10 cellular contexts compared by ENCODE assay signal in the genomic region with DNA sequence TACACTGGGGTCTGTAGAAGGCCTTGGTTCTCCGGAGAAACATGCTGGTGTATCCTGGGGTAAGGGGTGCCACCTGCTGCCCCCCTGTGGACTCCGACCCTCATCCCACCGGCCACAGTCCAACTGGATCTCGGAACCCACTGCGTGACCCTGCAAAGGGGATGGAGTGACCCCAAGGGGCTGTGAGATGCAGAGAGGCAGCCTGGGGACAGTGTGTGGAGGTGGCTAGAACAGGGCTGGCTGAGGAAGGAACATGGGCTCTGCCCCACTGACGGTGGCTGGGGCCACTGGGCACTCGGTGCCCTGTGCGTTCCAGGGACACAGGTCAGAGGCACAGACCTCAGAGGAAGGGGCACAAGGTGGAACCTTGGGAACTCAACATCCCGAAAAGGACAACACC. TPM values are rescaled to one million over a fixed set of nuclear protein-coding genes. Genes with fewer than 3 reads are reported as not detected.
DNase-seq lines count a peak whose midpoint lies in the region; ATAC-seq and TF ChIP-seq lines count a peak whose summit lies in the region.
"Had no signal": no experiment of that assay in that cellular context is flagged by ENCODE, and none has a peak within 500 bp of the region (broad histone marks: within the 10 kb centered on the region; RNA-seq: fewer than 3 reads in every experiment).

No MANE protein-coding gene starts in this region.

- intact Hi-C loops in CD4-positive, alpha-beta memory T cell (cut with micrococcal nuclease) = no loop called here
- intact Hi-C loops in prostate gland (cut with DNase I) = no loop called here

- H3K4me3 ChIP-seq in CD4-positive, alpha-beta memory T cell (ENCODE audit: low read length in 2 of 2) = no peak overlapping the region
- H3K4me3 ChIP-seq in RWPE2 (ENCODE audit: severe bottlenecking) = no peak overlapping the region
- H3K4me3 ChIP-seq in prostate gland = no peak overlapping the region

- no peak for TF ChIP-seq POLR2A in prostate gland (IDR thresholded peaks at IDR 0.05)

- no peaks in the 10 kb centered on the region for H3K36me3 ChIP-seq in CD4-positive, alpha-beta memory T cell (ENCODE audit: insufficient read depth, low read length)
- no peaks in the 10 kb centered on the region for H3K36me3 ChIP-seq in RWPE2 (ENCODE audit: low read depth)
- H3K36me3 ChIP-seq in prostate gland = no peaks in the 10 kb centered on the region

- no peaks in the 10 kb centered on the region for H3K9me3 ChIP-seq in CD4-positive, alpha-beta memory T cell (ENCODE audit: control insufficient read depth in 1 of 2, low read length in 2 of 2)
- no peaks in the 10 kb centered on the region for H3K9me3 ChIP-seq in RWPE2 (ENCODE audit: severe bottlenecking)
- H3K9me3 ChIP-seq in prostate gland = no peaks in the 10 kb centered on the region

- H3K27me3 Mint-ChIP-seq in CD4-positive, alpha-beta memory T cell = no peaks in the 10 kb centered on the region
- H3K27me3 Mint-ChIP-seq in endothelial cell (ENCODE audit: unreplicated experiment) = peaks cover 10% of the 10 kb centered on the region

- peaks cover 3 to 40% (median 17%) of the 10 kb centered on the region in 4 donors for H3K4me1 Mint-ChIP-seq in CD4-positive, alpha-beta memory T cell
- no peaks in the 10 kb centered on the region for H3K4me1 Mint-ChIP-seq in endothelial cell (ENCODE audit: unreplicated experiment)

- peak overlapping the region; percentile 54 to 88 (median 72) for H3K4me3 Mint-ChIP-seq in CD4-positive, alpha-beta memory T cell
- peak overlapping the region; percentile 88 for H3K4me3 Mint-ChIP-seq in endothelial cell (ENCODE audit: unreplicated experiment)

- no peaks in the 10 kb centered on the region for H3K9me3 Mint-ChIP-seq in CD4-positive, alpha-beta memory T cell
- no peaks in the 10 kb centered on the region for H3K9me3 Mint-ChIP-seq in endothelial cell (ENCODE audit: unreplicated experiment)

- ATAC-seq in RWPE2 (ENCODE audit: low read depth) = no peak

- DNase-seq in CD4-positive, alpha-beta memory T cell = no peak
- DNase-seq in RWPE2 (ENCODE audit: low spot score) = no peak
- DNase-seq in endothelial cell (ENCODE audit: low spot score) = no peak
- DNase-seq in prostate gland (ENCODE audit: low spot score) = no peak
- DNase-seq in A172 (ENCODE audit: low spot score) = no peak
- no peak for DNase-seq in NCI-H146 treated with DMSO at 0.1 percent for 48 hours (lab: John Stamatoyannopoulos, UW; ENCODE audit: unreplicated experiment)
- no peak for DNase-seq in NCI-H526 (lab: John Stamatoyannopoulos, UW)
- no peak for DNase-seq in NOMO-1 treated with dmso at 0.1 percent for 144 hours (lab: John Stamatoyannopoulos, UW; ENCODE audit: unreplicated experiment)
- DNase-seq: NCI-H1092, SHP77 had no signal

- no peak for TF ChIP-seq CTCF in RWPE2 (IDR thresholded peaks at IDR 0.05; ENCODE audit: poor library complexity, severe bottlenecking)
- TF ChIP-seq CTCF in endothelial cell (IDR thresholded peaks at IDR 0.05; ENCODE audit: unreplicated experiment) = no peak
- TF ChIP-seq CTCF in prostate gland (IDR thresholded peaks at IDR 0.05) = no peak

- H3K27me3 ChIP-seq in CD4-positive, alpha-beta memory T cell (ENCODE audit: insufficient read depth, low read length) = no peaks in the 10 kb centered on the region
- H3K27me3 ChIP-seq in RWPE2 (ENCODE audit: insufficient read depth, poor library complexity, severe bottlenecking) (no peaks in the 10 kb centered on the region), prostate gland (replicated peaks; ENCODE audit: insufficient read depth) (no peaks in the 10 kb centered on the region)

- 80% methylated on average over 9 of the region's 9 CpGs for WGBS in prostate gland

- peak overlapping the region in 5 of 7 donors; percentile 10 to 89 (median 68) for H3K27ac Mint-ChIP-seq in CD4-positive, alpha-beta memory T cell
- H3K27ac Mint-ChIP-seq in endothelial cell (ENCODE audit: unreplicated experiment) = no peak overlapping the region

- no peaks in the 10 kb centered on the region for H3K36me3 Mint-ChIP-seq in CD4-positive, alpha-beta memory T cell
- H3K36me3 Mint-ChIP-seq in endothelial cell (ENCODE audit: low read depth, unreplicated experiment) = no peaks in the 10 kb centered on the region

- CTCF ChIA-PET in CD4-positive, alpha-beta memory T cell (lab: Charles Lee; ENCODE audit: partially characterized antibody) = interaction anchor here (5.7 kb wide), 1 partner anchor 30 kb away, joined by 75 read pairs; no protein-coding TSS in a partner anchor

- POLR2A ChIA-PET in CD4-positive, alpha-beta memory T cell (lab: Charles Lee; ENCODE audit: partially characterized antibody) = no interaction called here

- H3K4me1 ChIP-seq in CD4-positive, alpha-beta memory T cell (ENCODE audit: insufficient read depth, low read length) = peaks cover 44% of the 10 kb centered on the region
- no peaks in the 10 kb centered on the region for H3K4me1 ChIP-seq in RWPE2 (ENCODE audit: insufficient read depth, poor library complexity, severe bottlenecking)
- peaks cover 14% of the 10 kb centered on the region for H3K4me1 ChIP-seq in prostate gland (replicated peaks)

- H3K27ac ChIP-seq in CD4-positive, alpha-beta memory T cell (ENCODE audit: low read depth, low read length) = no peak overlapping the region
- H3K27ac ChIP-seq in RWPE2 (ENCODE audit: poor library complexity, severe bottlenecking) = peak overlapping the region; percentile 77
- peak overlapping the region; percentile 83 to 88 for H3K27ac ChIP-seq in prostate gland

RNA-seq across cellular contexts. Expression of a gene that starts 2.3 kb away (rescaled TPM):
- 10 to 100 TPM; 11.5 to 12.2 TPM for total RNA-seq in CD4-positive, alpha-beta memory T cell
- polyA plus RNA-seq in CD4-positive, alpha-beta memory T cell = 1 to 10 TPM in 1 of 2 donors, under 1 TPM in 1; 0.58 to 2.6 TPM
- total RNA-seq in endothelial cell (ENCODE audit: unreplicated experiment) = 9.6 TPM
- 10 to 100 TPM; 24.5 to 55.2 TPM for total RNA-seq in prostate gland
- 34.2 and 41.6 TPM in 2 replicates for total RNA-seq in A172 (2014; rRNA removed; shearing (Covaris generic))

RNA-seq across cellular contexts. Expression of a gene that starts 25.9 kb away (rescaled TPM):
- total RNA-seq in CD4-positive, alpha-beta memory T cell = 10 to 100 TPM; 52.1 to 55.8 TPM
- 10 to 100 TPM; 46.7 to 67.3 TPM for polyA plus RNA-seq in CD4-positive, alpha-beta memory T cell
- total RNA-seq in endothelial cell (ENCODE audit: unreplicated experiment) (33.6 TPM), prostate gland (10 to 100 TPM; 44.7 to 65.1 TPM)
- 70.4 and 81.1 TPM in 2 replicates for total RNA-seq in A172 (2014; rRNA removed; shearing (Covaris generic))
